In the genomic region with DNA sequence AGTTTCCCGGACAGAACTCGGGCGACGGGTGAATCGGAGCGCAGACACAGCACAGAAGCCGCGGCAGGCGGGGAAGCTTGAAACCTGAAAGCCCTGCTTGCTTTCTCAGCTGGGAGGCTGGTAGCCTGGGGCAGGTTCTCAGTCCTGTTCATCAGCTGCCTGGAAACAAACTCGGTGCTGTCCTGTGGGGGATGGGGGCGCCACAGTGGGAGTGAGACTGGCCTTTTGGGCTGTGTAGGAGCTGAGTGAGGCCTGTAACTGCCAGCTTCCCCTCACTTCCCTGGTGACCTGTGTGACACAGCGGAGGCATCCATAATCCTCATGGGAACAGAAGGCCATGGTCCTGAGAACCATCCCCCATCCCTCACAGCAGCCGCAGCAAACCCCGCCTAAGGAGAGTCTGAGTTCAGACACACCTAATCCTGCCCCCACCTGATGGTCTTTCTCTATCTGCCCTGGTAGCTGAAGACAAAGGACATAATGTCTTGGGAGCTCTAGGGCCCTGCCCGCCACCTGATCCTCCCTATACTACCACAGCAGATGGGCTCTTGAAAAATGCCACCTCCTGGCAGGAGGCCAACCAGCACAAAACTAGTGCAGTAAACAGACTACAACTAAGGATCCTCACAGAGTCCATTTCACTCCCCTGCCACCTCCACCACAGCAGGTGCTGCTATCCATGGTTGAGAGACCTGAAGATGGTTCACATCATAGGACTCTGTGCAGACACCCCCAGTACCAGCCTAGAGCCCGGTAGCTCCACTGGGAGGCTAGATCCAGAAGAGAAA, we compare ENCODE assay signal across 17 cellular contexts. TPM values are rescaled to one million over a fixed set of nuclear protein-coding genes. Genes with fewer than 3 reads are reported as not detected.
DNase-seq lines count a peak whose midpoint lies in the region; FAIRE-seq lines count a peak whose summit lies in the region.
"Had no signal": no experiment of that assay in that cellular context is flagged by ENCODE, and none has a peak within 500 bp of the region (broad histone marks: within the 10 kb centered on the region; RNA-seq: fewer than 3 reads in every experiment).

No MANE protein-coding gene starts in this region.

- WGBS in small intestine, 3 donors: 91 to 93% (median 91%) methylated on average over 16 of the region's 16 CpGs

- DNase-seq in NCI-H748 (lab: John Stamatoyannopoulos, UW; ENCODE audit: unreplicated experiment): peak; percentile 65
- DNase-seq in NCI-H748 treated with DMSO at 0.1 percent for 48 hours (lab: John Stamatoyannopoulos, UW): no peak
- peak; percentile 14 for DNase-seq in NCI-H2107 (lab: John Stamatoyannopoulos, UW)
- peak; percentile 67 to 77 for DNase-seq in SHP77 (lab: John Stamatoyannopoulos, UW)
- peak; percentile 11 for DNase-seq in small intestine
- DNase-seq in NCI-H2227 (lab: John Stamatoyannopoulos, UW; ENCODE audit: unreplicated experiment): no peak
- DNase-seq in stimulated activated CD4-positive, alpha-beta T cell treated with anti-CD3 and anti-CD28 coated beads, Interleukin-4, amount 100 ng/mL, for 4 hours: no peak
- DNase-seq in hypothalamus (lab: John Stamatoyannopoulos, UW): no peak
- DNase-seq: ACHN; activated CD4-positive, CD25-positive, alpha-beta regulatory T cell treated with anti-CD3 and anti-CD28 coated beads, Interleukin-2, amount 50 U/mL, for 72 hours; activated effector memory CD4-positive, alpha-beta T cell treated with Interleukin-2 at 50 U/mL for 16 hours; caudate nucleus; CD8-positive, alpha-beta T cell; effector memory CD4-positive, alpha-beta T cell; left cardiac atrium; Right ventricle myocardium superior; T-helper 2 cell had no signal

- no peak overlapping the region for H3K27ac ChIP-seq in small intestine (ENCODE audit: low read depth in 1 of 2, low read length in 1 of 2)

- no peaks in the 10 kb centered on the region for H3K9me3 ChIP-seq in small intestine (ENCODE audit: control insufficient read depth, low read depth)

- H3K4me1 ChIP-seq in small intestine (ENCODE audit: control insufficient read depth in 2 of 2, insufficient read depth in 1 of 2, low read depth in 1 of 2, low read length in 1 of 2): no peaks in the 10 kb centered on the region

- no peak for FAIRE-seq in small intestine (lab: Jason Lieb, UNC)

- H3K36me3 ChIP-seq in small intestine (ENCODE audit: control insufficient read depth in 2 of 2, insufficient read depth in 2 of 2, low read length in 2 of 2): no peaks in the 10 kb centered on the region

- H3K4me3 ChIP-seq in small intestine (ENCODE audit: low read depth in 1 of 2, low read length in 2 of 2): no peak overlapping the region

- no peaks in the 10 kb centered on the region for H3K27me3 ChIP-seq in small intestine (ENCODE audit: control insufficient read depth in 2 of 2, insufficient read depth in 2 of 2, low read length in 2 of 2)

RNA-seq across cellular contexts. Expression of gene LDLRAD4, which starts 52.7 kb away (rescaled TPM):
- polyA plus RNA-seq in small intestine: 1 to 10 TPM; 2.7 to 7.4 (median 6.6) TPM

Comparison
In these comparisons a context has a peak if more than half of its experiments do, and no peak if none do; other contexts are left out.
1. DNase-seq: peak in NCI-H748 (single experiment), NCI-H2107 (single experiment), SHP77 (2 of 2) and small intestine (single experiment); none in NCI-H748 treated with DMSO at 0.1 percent for 48 hours (single experiment), NCI-H2227 (single experiment), stimulated activated CD4-positive, alpha-beta T cell treated with anti-CD3 and anti-CD28 coated beads, Interleukin-4, amount 100 ng/mL, for 4 hours (0 of 2) and hypothalamus (0 of 51).